ENCODE assay signal across 1 cellular context in the genomic region with DNA sequence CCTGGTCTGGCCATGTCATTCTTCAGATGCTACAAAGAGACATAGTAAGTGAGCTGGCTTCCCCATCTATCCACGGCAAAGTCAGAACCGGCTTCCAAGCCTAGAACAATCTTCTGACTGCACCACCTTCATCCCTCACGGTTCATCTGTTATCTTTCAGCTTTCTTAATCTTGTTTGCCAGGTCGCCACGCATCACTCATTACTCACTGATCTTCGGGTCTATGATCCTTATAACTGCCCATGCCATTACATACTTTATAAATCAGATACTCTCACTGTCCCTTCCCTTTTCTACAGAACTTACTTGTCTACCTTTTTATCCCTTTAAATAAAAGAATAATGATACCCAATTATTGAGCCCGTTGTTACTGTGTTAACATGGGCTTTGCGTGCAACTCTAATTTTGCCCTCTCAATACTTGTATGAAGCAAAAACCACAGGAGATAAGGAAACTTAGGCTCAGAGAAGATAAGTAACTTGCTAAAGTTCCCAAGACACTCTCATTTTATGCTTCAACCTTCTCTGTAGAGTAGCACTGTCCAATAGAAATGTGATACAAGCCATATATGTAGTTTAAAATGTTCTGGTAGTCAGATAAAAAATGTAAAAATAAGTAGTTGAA.
TF ChIP-seq lines count a peak whose summit lies in the region.

No MANE protein-coding gene starts in this region.

TF ChIP-seq in K562, 482 proteins besides CTCF, POLR2A, EP300 and RAD21 (continued from another document and continues in another):
- no peak for TF ChIP-seq MGA (IDR thresholded peaks at IDR 0.05)
- TF ChIP-seq, protein P1, sequence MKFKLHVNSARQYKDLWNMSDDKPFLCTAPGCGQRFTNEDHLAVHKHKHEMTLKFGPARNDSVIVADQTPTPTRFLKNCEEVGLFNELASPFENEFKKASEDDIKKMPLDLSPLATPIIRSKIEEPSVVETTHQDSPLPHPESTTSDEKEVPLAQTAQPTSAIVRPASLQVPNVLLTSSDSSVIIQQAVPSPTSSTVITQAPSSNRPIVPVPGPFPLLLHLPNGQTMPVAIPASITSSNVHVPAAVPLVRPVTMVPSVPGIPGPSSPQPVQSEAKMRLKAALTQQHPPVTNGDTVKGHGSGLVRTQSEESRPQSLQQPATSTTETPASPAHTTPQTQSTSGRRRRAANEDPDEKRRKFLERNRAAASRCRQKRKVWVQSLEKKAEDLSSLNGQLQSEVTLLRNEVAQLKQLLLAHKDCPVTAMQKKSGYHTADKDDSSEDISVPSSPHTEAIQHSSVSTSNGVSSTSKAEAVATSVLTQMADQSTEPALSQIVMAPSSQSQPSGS (CRISPR knock-in tag; IDR thresholded peaks at IDR 0.05), result no peak
- no peak for TF ChIP-seq ZBTB11 (CRISPR knock-in tag; IDR thresholded peaks at IDR 0.05)
- no peak for TF ChIP-seq ZNF24 (IDR thresholded peaks at IDR 0.05)
- no peak for TF ChIP-seq MXI1 (IDR thresholded peaks at IDR 0.05; ENCODE audit: low read depth, low read length)
- TF ChIP-seq ZNF212 (CRISPR knock-in tag; IDR thresholded peaks at IDR 0.05), result no peak
- no peak for TF ChIP-seq EWSR1 (IDR thresholded peaks at IDR 0.05; ENCODE audit: borderline replicate concordance, low read depth, partially characterized antibody)
- TF ChIP-seq PHTF2 (CRISPR knock-in tag; IDR thresholded peaks at IDR 0.05), result no peak
- no peak for TF ChIP-seq SREBF2 (CRISPR knock-in tag; IDR thresholded peaks at IDR 0.05)
- no peak for TF ChIP-seq ZNF165 (CRISPR knock-in tag; IDR thresholded peaks at IDR 0.05; ENCODE audit: borderline replicate concordance)
- no peak for TF ChIP-seq ZNF347 (CRISPR knock-in tag; IDR thresholded peaks at IDR 0.05; ENCODE audit: low read depth)
- TF ChIP-seq NRF1 (conservative IDR thresholded peaks at IDR 0.05 in 1 of 2, IDR thresholded peaks at IDR 0.05 in 1 of 2), result no peak
- TF ChIP-seq EZH2 (IDR thresholded peaks at IDR 0.05; ENCODE audit: borderline replicate concordance, low read depth, low read length), result no peak
- peak in 1 of 2 experiments; percentile 77; a peak in 2 of 4 replicates for TF ChIP-seq HDAC1 (IDR thresholded peaks at IDR 0.05)
- TF ChIP-seq ARHGAP35 (IDR thresholded peaks at IDR 0.05; ENCODE audit: partially characterized antibody), result no peak
- TF ChIP-seq, protein P2, sequence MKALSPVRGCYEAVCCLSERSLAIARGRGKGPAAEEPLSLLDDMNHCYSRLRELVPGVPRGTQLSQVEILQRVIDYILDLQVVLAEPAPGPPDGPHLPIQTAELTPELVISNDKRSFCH (CRISPR knock-in tag; IDR thresholded peaks at IDR 0.05), result no peak
- TF ChIP-seq, protein P2 (tag; IDR thresholded peaks at IDR 0.05), result no peak
- 0 out of 4 replicates have a peak, but pooled peaks of 1 of the 2 experiments have one; percentile 39 for TF ChIP-seq MLLT1 (IDR thresholded peaks at IDR 0.05)
- no peak for TF ChIP-seq SMARCA5 (IDR thresholded peaks at IDR 0.05)
- TF ChIP-seq HDAC3 (IDR thresholded peaks at IDR 0.05; ENCODE audit: borderline replicate concordance, partially characterized antibody), result peak; percentile 43
- no peak for TF ChIP-seq BHLHE40 (IDR thresholded peaks at IDR 0.05; ENCODE audit: low read length)
- TF ChIP-seq PTBP1 (IDR thresholded peaks at IDR 0.05; ENCODE audit: low read depth, low read length), result no peak
- TF ChIP-seq TOE1 (IDR thresholded peaks at IDR 0.05; ENCODE audit: borderline replicate concordance), result no peak
- no peak for TF ChIP-seq TOE1 (CRISPR knock-in tag; IDR thresholded peaks at IDR 0.05; ENCODE audit: borderline replicate concordance, low read depth)
- TF ChIP-seq MAZ (CRISPR knock-in tag; conservative IDR thresholded peaks at IDR 0.05 in 1 of 2, IDR thresholded peaks at IDR 0.05 in 1 of 2), result no peak
- no peak for TF ChIP-seq NR4A1 (CRISPR knock-in tag; IDR thresholded peaks at IDR 0.05)
- TF ChIP-seq NR4A1 (tag; IDR thresholded peaks at IDR 0.05), result no peak
- TF ChIP-seq RNF2 (IDR thresholded peaks at IDR 0.05), result no peak
- TF ChIP-seq MAFF (IDR thresholded peaks at IDR 0.05; ENCODE audit: low read length), result no peak
- TF ChIP-seq ZSCAN29 (IDR thresholded peaks at IDR 0.05), result no peak
- no peak for TF ChIP-seq ZNF830 (CRISPR knock-in tag; IDR thresholded peaks at IDR 0.05)
- no peak for TF ChIP-seq SP1 (CRISPR knock-in tag; IDR thresholded peaks at IDR 0.05)
- TF ChIP-seq TAF15 (IDR thresholded peaks at IDR 0.05; ENCODE audit: low read depth, low read length), result no peak
